8 cellular contexts compared by ENCODE assay signal in genomic region chr1:94926365-94926914, GRCh38. TPM values are rescaled to one million over a fixed set of nuclear protein-coding genes. Genes with fewer than 3 reads are reported as not detected.
DNase-seq lines count a peak whose midpoint lies in the region; ATAC-seq and TF ChIP-seq lines count a peak whose summit lies in the region.

No MANE protein-coding gene starts in this region.

- DNase-seq in BJ (ENCODE audit: low read depth): no peak
- DNase-seq in RKO (ENCODE audit: low spot score): peak; percentile 58
- DNase-seq in cerebellum (ENCODE audit: low spot score): peak; percentile 57
- peak; percentile 63 for DNase-seq in kidney tubule cell (ENCODE audit: low spot score)
- peak; percentile 12 for DNase-seq in stimulated activated CD4-positive, alpha-beta T cell treated with anti-CD3 and anti-CD28 coated beads, Interleukin-4, amount 100 ng/mL, for 24 hours

- TF ChIP-seq CTCF in BJ (IDR thresholded peaks at IDR 0.05; ENCODE audit: insufficient read depth, low read depth, low read length): peak; percentile 46

- no peaks in the 10 kb centered on the region for H3K27me3 ChIP-seq in BJ (ENCODE audit: control insufficient read depth, insufficient read depth, low read length)

- no peaks in the 10 kb centered on the region for H3K36me3 ChIP-seq in BJ (ENCODE audit: control insufficient read depth, insufficient read depth, low read length)

- peak overlapping the region; percentile 95 for H3K4me3 ChIP-seq in BJ (ENCODE audit: low read depth, low read length)

- TF ChIP-seq POLR2A in GM18505 (IDR thresholded peaks at IDR 0.05; ENCODE audit: borderline replicate concordance, extremely low read depth, insufficient read depth, insufficient read length): no peak

- ATAC-seq in GM18505 (IDR thresholded peaks at IDR 0.05; ENCODE audit: unreplicated experiment) (peak; percentile 34), HG03025 (IDR thresholded peaks at IDR 0.05; ENCODE audit: low FRiP score, unreplicated experiment) (peak; percentile 9), GM18858 (IDR thresholded peaks at IDR 0.05; ENCODE audit: unreplicated experiment) (no peak)

- POLR2A ChIA-PET in BJ (lab: Charles Lee): interaction anchor here (0.6 to 2.2 kb wide), 2 partner anchors 26 to 72 kb away, joined by 3 to 5 read pairs; no protein-coding TSS in a partner anchor

- CTCF ChIA-PET in BJ (lab: Yijun Ruan, JAX): interaction anchor here (0.9 to 4.0 kb wide), 9 partner anchors 33 to 117 kb away, joined by 3 to 17 read pairs (median 4); no protein-coding TSS in a partner anchor

RNA-seq across cellular contexts. Expression of gene CNN3, which starts 0.5 kb away (rescaled TPM):
- 169 and 217 TPM in 2 replicates for polyA plus RNA-seq in BJ (2011; rRNA removed)
- 83.0 and 105 TPM in 2 replicates for polyA minus RNA-seq in BJ (2011; rRNA and poly(A)+ RNA removed)
- total RNA-seq in cerebellum: 158 TPM
